ENCODE assay signal across 9 cellular contexts in the genomic region with DNA sequence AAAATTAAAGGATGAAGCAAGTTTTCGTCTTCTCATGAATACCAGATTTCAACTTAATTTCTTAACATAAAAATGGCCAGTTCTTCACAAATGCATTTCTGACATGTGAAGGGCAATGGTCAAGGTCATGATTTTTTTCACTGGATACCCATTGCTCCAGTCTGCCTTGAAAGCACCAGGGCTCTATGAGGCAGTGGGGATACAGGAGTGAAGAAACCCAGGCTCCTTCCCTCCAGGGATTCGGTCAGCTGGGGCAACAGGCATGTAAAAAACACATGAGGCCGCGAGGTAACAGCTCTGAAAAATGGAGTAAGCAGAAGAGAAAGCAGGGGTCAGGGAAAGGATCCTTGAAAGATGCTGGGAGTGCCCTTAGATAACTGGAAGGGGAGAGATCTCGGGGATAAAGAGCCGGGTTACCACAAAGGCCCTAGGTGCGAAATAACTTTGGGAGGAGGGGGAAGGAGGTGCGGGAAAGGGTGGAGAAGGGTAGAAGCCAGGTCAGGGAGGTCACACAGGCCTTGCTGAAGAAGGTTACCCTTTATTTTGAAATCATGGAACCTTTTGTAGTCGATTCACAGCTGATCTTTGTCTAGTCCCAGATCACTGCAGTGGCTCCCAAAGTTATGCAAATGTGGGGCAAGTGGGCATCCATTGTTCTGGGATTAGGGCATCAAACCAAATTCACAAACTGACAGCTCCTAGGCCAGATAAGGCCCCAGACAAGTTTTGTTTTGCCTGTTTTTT. TPM values are rescaled to one million over a fixed set of nuclear protein-coding genes. Genes with fewer than 3 reads are reported as not detected.
DNase-seq lines count a peak whose midpoint lies in the region; ATAC-seq and TF ChIP-seq lines count a peak whose summit lies in the region.
"Had no signal": no experiment of that assay in that cellular context is flagged by ENCODE, and none has a peak within 500 bp of the region (broad histone marks: within the 10 kb centered on the region; RNA-seq: fewer than 3 reads in every experiment).

No MANE protein-coding gene starts in this region.

- H3K79me2 ChIP-seq in HCT116 (ENCODE audit: insufficient read depth, low read length), result no peaks in the 10 kb centered on the region

- H3K9me3 ChIP-seq in HCT116 (ENCODE audit: control insufficient read depth in 1 of 2, insufficient read depth in 1 of 2, low read depth in 1 of 2, low read length in 2 of 2), result no peaks in the 10 kb centered on the region
- H3K9me3 ChIP-seq in skeletal muscle tissue (ENCODE audit: control insufficient read depth in 3 of 3, low read length in 3 of 3), result no peaks in the 10 kb centered on the region

- no peak overlapping the region for H3K27ac Mint-ChIP-seq in activated T-helper 17 cell treated with anti-CD3 and anti-CD28 coated beads, Interleukin-2, amount 50 U/mL, for 72 hours
- no peak overlapping the region for H3K27ac Mint-ChIP-seq in stimulated activated naive CD8-positive, alpha-beta T cell treated with anti-CD3 and anti-CD28 coated beads, Interleukin-15, amount 100 ng/mL, for 72 hours

- peak overlapping the region; percentile 90 for H3K4me3 Mint-ChIP-seq in activated T-helper 17 cell treated with anti-CD3 and anti-CD28 coated beads, Interleukin-2, amount 50 U/mL, for 72 hours
- H3K4me3 Mint-ChIP-seq in stimulated activated naive CD8-positive, alpha-beta T cell treated with anti-CD3 and anti-CD28 coated beads, Interleukin-15, amount 100 ng/mL, for 72 hours, result peak overlapping the region in 1 of 2 donors; percentile 96

- H3K9me2 ChIP-seq in HCT116 (ENCODE audit: insufficient read depth), result no peaks in the 10 kb centered on the region

- no TSS peak for BruUV-seq in HCT116 (replicated peaks; lab: Mats Ljungman, UMichigan)

- ATAC-seq in HCT116 (no peak), HG03159 (IDR thresholded peaks at IDR 0.05; ENCODE audit: unreplicated experiment) (no peak), HG03432 (IDR thresholded peaks at IDR 0.05; ENCODE audit: unreplicated experiment) (no peak)
- no peak for ATAC-seq in activated T-helper 17 cell treated with anti-CD3 and anti-CD28 coated beads, Interleukin-2, amount 50 U/mL, for 72 hours (replicated peaks)
- no peak for ATAC-seq in stimulated activated naive CD8-positive, alpha-beta T cell treated with anti-CD3 and anti-CD28 coated beads, Interleukin-15, amount 100 ng/mL, for 72 hours

- H3K4me1 ChIP-seq in HCT116 (ENCODE audit: control insufficient read depth in 1 of 2, insufficient read depth in 2 of 2, low read length in 2 of 2) (peaks cover 27 to 39% of the 10 kb centered on the region in 2 experiments), skeletal muscle tissue (ENCODE audit: control insufficient read depth in 3 of 3, insufficient read depth in 3 of 3, low read length in 3 of 3) (peaks cover 11 to 13% (median 12%) of the 10 kb centered on the region in 3 donors)

- H3K4me3 ChIP-seq in HCT116 (replicated peaks in 1 of 2; ENCODE audit: low read depth in 1 of 2, low read length in 2 of 2) (peak overlapping the region; percentile 68 to 76; a peak in 3 of 4 replicates), skeletal muscle tissue (ENCODE audit: low read length in 3 of 3) (peak overlapping the region in 1 of 3 donors; percentile 85)

- H3K9me3 Mint-ChIP-seq in activated T-helper 17 cell treated with anti-CD3 and anti-CD28 coated beads, Interleukin-2, amount 50 U/mL, for 72 hours, result no peaks in the 10 kb centered on the region
- H3K9me3 Mint-ChIP-seq in stimulated activated naive CD8-positive, alpha-beta T cell treated with anti-CD3 and anti-CD28 coated beads, Interleukin-15, amount 100 ng/mL, for 72 hours, result no peaks in the 10 kb centered on the region

- no peak overlapping the region for H2AFZ ChIP-seq in HCT116 (ENCODE audit: low read depth, low read length, poor library complexity, severe bottlenecking)

- H3K36me3 Mint-ChIP-seq in activated T-helper 17 cell treated with anti-CD3 and anti-CD28 coated beads, Interleukin-2, amount 50 U/mL, for 72 hours (ENCODE audit: low read depth), result no peaks in the 10 kb centered on the region
- H3K36me3 Mint-ChIP-seq: activated naive CD8-positive, alpha-beta T cell treated with anti-CD3 and anti-CD28 coated beads, Interleukin-2, amount 10 ng/mL, durations not matched to agents 7 days and 5 days had no signal

- intact Hi-C loops in HCT116 (cut with micrococcal nuclease), result loop anchor here (10.0 kb wide), 1 partner anchor 383 kb away; the partner anchor contains the start of gene CEP68

- H3K4me1 Mint-ChIP-seq in activated T-helper 17 cell treated with anti-CD3 and anti-CD28 coated beads, Interleukin-2, amount 50 U/mL, for 72 hours, result peaks cover 14% of the 10 kb centered on the region
- peaks cover 31% of the 10 kb centered on the region for H3K4me1 Mint-ChIP-seq in stimulated activated naive CD8-positive, alpha-beta T cell treated with anti-CD3 and anti-CD28 coated beads, Interleukin-15, amount 100 ng/mL, for 72 hours

- no peak for TF ChIP-seq CTCF in HCT116 (IDR thresholded peaks at IDR 0.05 in 2 of 3, conservative IDR thresholded peaks at IDR 0.05 in 1 of 3; ENCODE audit: borderline replicate concordance in 1 of 3, insufficient read depth in 1 of 3, low read depth in 2 of 3, low read length in 2 of 3)

- CTCF ChIA-PET in HCT116 (lab: Charles Lee), result interaction anchor here (0.9 kb wide), 1 partner anchor 55 kb away, joined by 3 read pairs; no protein-coding TSS in a partner anchor

- no peak for TF ChIP-seq RAD21 in HCT116 (IDR thresholded peaks at IDR 0.05; ENCODE audit: low read depth)

- H3K36me3 ChIP-seq in HCT116 (ENCODE audit: control insufficient read depth in 1 of 2, insufficient read depth in 2 of 2, low read length in 2 of 2) (no peaks in the 10 kb centered on the region), skeletal muscle tissue (ENCODE audit: control insufficient read depth in 3 of 3, insufficient read depth in 3 of 3, low read length in 3 of 3) (no peaks in the 10 kb centered on the region)

- H3K9ac ChIP-seq in HCT116 (ENCODE audit: low read length), result peak overlapping the region; percentile 80
- peak overlapping the region in 1 of 3 donors; percentile 89 for H3K9ac ChIP-seq in skeletal muscle tissue (ENCODE audit: low read depth in 1 of 3, low read length in 3 of 3)

- RAD21 ChIA-PET in HCT116 (lab: Charles Lee; ENCODE audit: low non-redundant PET in 1 of 2, low total read pairs in 2 of 2, uncharacterized antibody in 2 of 2, unreplicated experiment in 2 of 2), result no interaction called here

- H4K20me1 ChIP-seq in HCT116 (ENCODE audit: insufficient read depth), result no peaks in the 10 kb centered on the region

- peak overlapping the region; percentile 93; the same call in 1 of the 2 replicates for H3K27ac ChIP-seq in HCT116 (ENCODE audit: low read depth, low read length)
- H3K27ac ChIP-seq in skeletal muscle tissue (ENCODE audit: low read depth, low read length), result peak overlapping the region; percentile 97

- peak overlapping the region; percentile 97 for H3K4me2 ChIP-seq in HCT116 (ENCODE audit: low read length)

- POLR2A ChIA-PET in HCT116 (lab: Charles Lee), result no interaction called here

- H3K27me3 ChIP-seq in HCT116 (ENCODE audit: insufficient read depth, low read length) (no peaks in the 10 kb centered on the region), skeletal muscle tissue (ENCODE audit: control insufficient read depth in 3 of 3, insufficient read depth in 3 of 3, low read length in 3 of 3) (no peaks in the 10 kb centered on the region)

- no peak for DNase-seq in HCT116 (ENCODE audit: low read depth, low spot score)
- peak; percentile 60 for DNase-seq in iPS-NIHi11 (ENCODE audit: low spot score)
- no peak for DNase-seq in stimulated activated naive CD8-positive, alpha-beta T cell treated with anti-CD3 and anti-CD28 coated beads, Interleukin-15, amount 100 ng/mL, for 72 hours
- DNase-seq in NCI-H2196 treated with DMSO at 0.1 percent for 48 hours (lab: John Stamatoyannopoulos, UW; ENCODE audit: unreplicated experiment), result no peak
- DNase-seq: activated naive CD8-positive, alpha-beta T cell treated with anti-CD3 and anti-CD28 coated beads, Interleukin-2, amount 10 ng/mL, durations not matched to agents 7 days and 5 days had no signal

- no peak for TF ChIP-seq POLR2A in HCT116 (IDR thresholded peaks at IDR 0.05; ENCODE audit: borderline replicate concordance, extremely low read depth, insufficient read depth, insufficient read length)

- peaks cover 29% of the 10 kb centered on the region for H3K27me3 Mint-ChIP-seq in activated T-helper 17 cell treated with anti-CD3 and anti-CD28 coated beads, Interleukin-2, amount 50 U/mL, for 72 hours
- peaks cover 83% of the 10 kb centered on the region for H3K27me3 Mint-ChIP-seq in stimulated activated naive CD8-positive, alpha-beta T cell treated with anti-CD3 and anti-CD28 coated beads, Interleukin-15, amount 100 ng/mL, for 72 hours

TF ChIP-seq in HCT116, 20 proteins besides CTCF, POLR2A, EP300 and RAD21 (continues in another document):
- TF ChIP-seq MAX (IDR thresholded peaks at IDR 0.05), result no peak
- TF ChIP-seq EGR1 (IDR thresholded peaks at IDR 0.05; ENCODE audit: low read depth), result no peak
- TF ChIP-seq, protein P1, sequence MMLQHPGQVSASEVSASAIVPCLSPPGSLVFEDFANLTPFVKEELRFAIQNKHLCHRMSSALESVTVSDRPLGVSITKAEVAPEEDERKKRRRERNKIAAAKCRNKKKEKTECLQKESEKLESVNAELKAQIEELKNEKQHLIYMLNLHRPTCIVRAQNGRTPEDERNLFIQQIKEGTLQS (IDR thresholded peaks at IDR 0.05), result no peak
- TF ChIP-seq YY1 (IDR thresholded peaks at IDR 0.05; ENCODE audit: extremely low read depth, insufficient replicate concordance, low read depth, low read length), result no peak
- no peak for TF ChIP-seq JUND (IDR thresholded peaks at IDR 0.05)
- TF ChIP-seq CBX3 (IDR thresholded peaks at IDR 0.05; ENCODE audit: low read depth), result no peak
- TF ChIP-seq ZNF274 (IDR thresholded peaks at IDR 0.05; ENCODE audit: low read depth, low read length), result no peak
- TF ChIP-seq EZH2phosphoT487 (IDR thresholded peaks at IDR 0.05; ENCODE audit: borderline replicate concordance), result no peak
- TF ChIP-seq TCF7L2 (IDR thresholded peaks at IDR 0.05; ENCODE audit: borderline replicate concordance, extremely low read depth, insufficient read depth, insufficient read length), result no peak
- no peak for TF ChIP-seq FOSL1 (IDR thresholded peaks at IDR 0.05; ENCODE audit: low read depth)
- no peak for TF ChIP-seq ZFX (IDR thresholded peaks at IDR 0.05)
- TF ChIP-seq SRF (IDR thresholded peaks at IDR 0.05; ENCODE audit: low read depth), result no peak

RNA-seq across cellular contexts. Expression of gene SPRED2, which starts 5.2 kb away (rescaled TPM):
- total RNA-seq in HCT116 (2021; ENCODE audit: unreplicated experiment), result 62.6 TPM
- 33.2 and 33.7 TPM in 2 replicates for polyA plus RNA-seq in HCT116 (2012)
- total RNA-seq in activated T-helper 17 cell treated with anti-CD3 and anti-CD28 coated beads, Interleukin-2, amount 50 U/mL, for 72 hours, result 1 to 10 TPM; 5.6 to 9.6 TPM
- total RNA-seq in skeletal muscle tissue, result 7.8 TPM
